6 cellular contexts compared by ENCODE assay signal in genomic region chr22:19446603-19447387, GRCh38. TPM values are rescaled to one million over a fixed set of nuclear protein-coding genes. Genes with fewer than 3 reads are reported as not detected.
A peak's percentile ranks its signal among the peaks of the same experiment; 100 is the strongest.
DNase-seq lines count a peak whose midpoint lies in the region; ATAC-seq and TF ChIP-seq lines count a peak whose summit lies in the region.

No MANE protein-coding gene starts in this region.

- TF ChIP-seq CTCF in MCF 10A (IDR thresholded peaks at IDR 0.05; ENCODE audit: unreplicated experiment) (no peak), neural cell (IDR thresholded peaks at IDR 0.05; ENCODE audit: poor library complexity, severe bottlenecking) (no peak)

- TF ChIP-seq EP300 in neural cell (conservative IDR thresholded peaks at IDR 0.05; ENCODE audit: poor library complexity, severe bottlenecking), result no peak

- peaks cover 9% of the 10 kb centered on the region for H3K36me3 ChIP-seq in neural cell (ENCODE audit: insufficient read depth, low read length)

- peak overlapping the region; percentile 84 for H3K9ac ChIP-seq in neural cell (ENCODE audit: low read length)

- ATAC-seq in GM18498 (IDR thresholded peaks at IDR 0.05; ENCODE audit: unreplicated experiment) (no peak), GM21717 (IDR thresholded peaks at IDR 0.05; ENCODE audit: unreplicated experiment) (no peak)

- H4K20me1 ChIP-seq in neural cell (ENCODE audit: insufficient read depth), result no peaks in the 10 kb centered on the region

- H3K36me3 Mint-ChIP-seq in MCF 10A (ENCODE audit: insufficient read depth, unreplicated experiment), result peaks cover 24% of the 10 kb centered on the region

- peaks cover 54% of the 10 kb centered on the region for H3K79me2 ChIP-seq in neural cell (replicated peaks; ENCODE audit: insufficient read depth, low read length)

- H3K4me1 Mint-ChIP-seq in MCF 10A (ENCODE audit: insufficient read depth, unreplicated experiment), result peaks cover 16% of the 10 kb centered on the region

- no peaks in the 10 kb centered on the region for H3F3A ChIP-seq in neural cell (ENCODE audit: insufficient read depth, low read length, poor library complexity, severe bottlenecking)

- H3K4me3 ChIP-seq in neural cell (ENCODE audit: low read length), result peak overlapping the region; percentile 98

- H3K9me2 ChIP-seq in neural cell (ENCODE audit: insufficient read depth, low read length), result no peaks in the 10 kb centered on the region

- no peaks in the 10 kb centered on the region for H3K27me3 Mint-ChIP-seq in MCF 10A (ENCODE audit: insufficient read depth, unreplicated experiment)

- no peaks in the 10 kb centered on the region for H3K9me3 ChIP-seq in neural cell (ENCODE audit: low read length)

- no peak for TF ChIP-seq RAD21 in neural cell (conservative IDR thresholded peaks at IDR 0.05)

- DNase-seq in NOMO-1 treated with DMSO at 0.1 percent for 48 hours (lab: John Stamatoyannopoulos, UW; ENCODE audit: unreplicated experiment), result peak; percentile 47
- DNase-seq in NOMO-1 treated with dmso at 0.1 percent for 144 hours (lab: John Stamatoyannopoulos, UW; ENCODE audit: unreplicated experiment), result no peak
- no peak for DNase-seq in MCF 10A (ENCODE audit: unreplicated experiment)

- no peaks in the 10 kb centered on the region for H3K9me3 Mint-ChIP-seq in MCF 10A (ENCODE audit: unreplicated experiment)

- peak overlapping the region; percentile 21 for H2AFZ ChIP-seq in neural cell (ENCODE audit: low read depth, low read length)

- H3K4me3 Mint-ChIP-seq in MCF 10A (ENCODE audit: unreplicated experiment), result peak overlapping the region; percentile 73

- H3K27me3 ChIP-seq in neural cell (ENCODE audit: insufficient read depth, low read depth, low read length), result no peaks in the 10 kb centered on the region

- intact Hi-C loops in MCF 10A (cut with micrococcal nuclease), result loop anchor here (1.0 to 5.0 kb wide), 2 partner anchors 14 to 269 kb away; partner anchors contain the start of genes MRPL40 and SLC25A1

- no TSS peak for BruUV-seq in MCF 10A (replicated peaks; lab: Mats Ljungman, UMichigan)

- peak overlapping the region; percentile 9 for H3K27ac Mint-ChIP-seq in MCF 10A (ENCODE audit: low read depth, unreplicated experiment)

- peak overlapping the region; percentile 79 for H3K4me2 ChIP-seq in neural cell (ENCODE audit: low read length)

- POLR2A ChIA-PET in MCF 10A (lab: Yijun Ruan, JAX), result interaction anchor here (0.6 to 7.6 kb wide), 12 partner anchors 8 to 1434 kb away, joined by 3 to 127 read pairs (median 4); partner anchors contain the start of genes CDC45, CLTCL1, HIRA and MRPL40

- CTCF ChIA-PET in MCF 10A (lab: Yijun Ruan, JAX), result interaction anchor here (0.6 to 1.2 kb wide), 3 partner anchors 9 to 26 kb away, joined by 3 to 6 read pairs (median 5); no protein-coding TSS in a partner anchor

- H3K27ac ChIP-seq in neural cell (ENCODE audit: low read length), result peak overlapping the region; percentile 88

TF ChIP-seq in neural cell, 6 proteins besides CTCF, POLR2A, EP300 and RAD21:
- TF ChIP-seq POLR2AphosphoS5 (IDR thresholded peaks at IDR 0.05) (no peak), EZH2 (IDR thresholded peaks at IDR 0.05; ENCODE audit: borderline replicate concordance, insufficient read depth, low read length, poor library complexity, severe bottlenecking) (no peak), SMC3 (conservative IDR thresholded peaks at IDR 0.05; ENCODE audit: poor library complexity) (no peak), TAF1 (IDR thresholded peaks at IDR 0.05; ENCODE audit: low read depth) (no peak), MXI1 (conservative IDR thresholded peaks at IDR 0.05; ENCODE audit: poor library complexity, severe bottlenecking) (no peak)
- TF ChIP-seq, protein P1, sequence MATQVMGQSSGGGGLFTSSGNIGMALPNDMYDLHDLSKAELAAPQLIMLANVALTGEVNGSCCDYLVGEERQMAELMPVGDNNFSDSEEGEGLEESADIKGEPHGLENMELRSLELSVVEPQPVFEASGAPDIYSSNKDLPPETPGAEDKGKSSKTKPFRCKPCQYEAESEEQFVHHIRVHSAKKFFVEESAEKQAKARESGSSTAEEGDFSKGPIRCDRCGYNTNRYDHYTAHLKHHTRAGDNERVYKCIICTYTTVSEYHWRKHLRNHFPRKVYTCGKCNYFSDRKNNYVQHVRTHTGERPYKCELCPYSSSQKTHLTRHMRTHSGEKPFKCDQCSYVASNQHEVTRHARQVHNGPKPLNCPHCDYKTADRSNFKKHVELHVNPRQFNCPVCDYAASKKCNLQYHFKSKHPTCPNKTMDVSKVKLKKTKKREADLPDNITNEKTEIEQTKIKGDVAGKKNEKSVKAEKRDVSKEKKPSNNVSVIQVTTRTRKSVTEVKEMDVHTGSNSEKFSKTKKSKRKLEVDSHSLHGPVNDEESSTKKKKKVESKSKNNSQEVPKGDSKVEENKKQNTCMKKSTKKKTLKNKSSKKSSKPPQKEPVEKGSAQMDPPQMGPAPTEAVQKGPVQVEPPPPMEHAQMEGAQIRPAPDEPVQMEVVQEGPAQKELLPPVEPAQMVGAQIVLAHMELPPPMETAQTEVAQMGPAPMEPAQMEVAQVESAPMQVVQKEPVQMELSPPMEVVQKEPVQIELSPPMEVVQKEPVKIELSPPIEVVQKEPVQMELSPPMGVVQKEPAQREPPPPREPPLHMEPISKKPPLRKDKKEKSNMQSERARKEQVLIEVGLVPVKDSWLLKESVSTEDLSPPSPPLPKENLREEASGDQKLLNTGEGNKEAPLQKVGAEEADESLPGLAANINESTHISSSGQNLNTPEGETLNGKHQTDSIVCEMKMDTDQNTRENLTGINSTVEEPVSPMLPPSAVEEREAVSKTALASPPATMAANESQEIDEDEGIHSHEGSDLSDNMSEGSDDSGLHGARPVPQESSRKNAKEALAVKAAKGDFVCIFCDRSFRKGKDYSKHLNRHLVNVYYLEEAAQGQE (IDR thresholded peaks at IDR 0.05; ENCODE audit: borderline replicate concordance), result no peak

RNA-seq across cellular contexts. Expression of gene C22orf39, which starts 0.7 kb away (rescaled TPM):
- 19.1 and 22.2 TPM in 2 replicates for total RNA-seq in MCF 10A (2022)
- 94.9 and 99.4 TPM in 2 replicates for polyA plus RNA-seq in neural cell
- polyA minus RNA-seq in neural cell, result 47.2 and 55.5 TPM in 2 replicates

RNA-seq across cellular contexts. Expression of gene MRPL40, which starts 14.4 kb away (rescaled TPM):
- total RNA-seq in MCF 10A (2022), result 51.9 and 66.7 TPM in 2 replicates
- polyA plus RNA-seq in neural cell, result 32.5 and 34.0 TPM in 2 replicates
- 12.2 TPM in 2 replicates for polyA minus RNA-seq in neural cell

RNA-seq across cellular contexts. Expression of gene HIRA, which starts 15.3 kb away (rescaled TPM):
- total RNA-seq in MCF 10A (2022), result 22.0 and 24.3 TPM in 2 replicates
- polyA plus RNA-seq in neural cell, result 38.1 and 41.9 TPM in 2 replicates
- polyA minus RNA-seq in neural cell, result 34.3 and 34.6 TPM in 2 replicates

RNA-seq across cellular contexts. Expression of gene UFD1, which starts 32.2 kb away (rescaled TPM):
- 62.3 and 64.4 TPM in 2 replicates for total RNA-seq in MCF 10A (2022)
- 56.9 and 58.3 TPM in 2 replicates for polyA plus RNA-seq in neural cell
- polyA minus RNA-seq in neural cell, result 28.7 and 35.4 TPM in 2 replicates

RNA-seq across cellular contexts. Expression of gene CDC45, which starts 32.9 kb away (rescaled TPM):
- 7.5 and 18.6 TPM in 2 replicates for total RNA-seq in MCF 10A (2022)
- 1.5 and 3.2 TPM in 2 replicates for polyA plus RNA-seq in neural cell
- 0.81 and 0.97 TPM in 2 replicates for polyA minus RNA-seq in neural cell
